ENCODE assay signal across 1 cellular context in genomic region chr17:50036455-50037320, GRCh38.
TF ChIP-seq lines count a peak whose summit lies in the region.

No MANE protein-coding gene starts in this region.

TF ChIP-seq in IMR-90, 13 proteins besides CTCF, POLR2A, EP300 and RAD21:
- no peak for TF ChIP-seq ELK1 (IDR thresholded peaks at IDR 0.05; ENCODE audit: borderline replicate concordance, low read depth, low read length)
- no peak for TF ChIP-seq MXI1 (IDR thresholded peaks at IDR 0.05; ENCODE audit: borderline replicate concordance, low read depth, low read length)
- no peak for TF ChIP-seq MAFK (IDR thresholded peaks at IDR 0.05; ENCODE audit: low read depth, low read length)
- TF ChIP-seq RCOR1 (IDR thresholded peaks at IDR 0.05; ENCODE audit: insufficient replicate concordance, low read length) = no peak
- no peak for TF ChIP-seq FOS (IDR thresholded peaks at IDR 0.05; ENCODE audit: low read depth, low read length)
- TF ChIP-seq SMC3 (IDR thresholded peaks at IDR 0.05; ENCODE audit: low read depth, low read length) = no peak
- TF ChIP-seq RFX5 (IDR thresholded peaks at IDR 0.05; ENCODE audit: low read depth, low read length) = no peak
- TF ChIP-seq NFE2L2 (IDR thresholded peaks at IDR 0.05; ENCODE audit: low read depth, low read length) = no peak
- TF ChIP-seq CHD1 (IDR thresholded peaks at IDR 0.05; ENCODE audit: low read depth, low read length) = no peak
- TF ChIP-seq BHLHE40 (IDR thresholded peaks at IDR 0.05; ENCODE audit: low read depth, low read length) = no peak
- TF ChIP-seq USF2 (IDR thresholded peaks at IDR 0.05; ENCODE audit: low read depth, low read length) = no peak
- no peak for TF ChIP-seq CEBPB (IDR thresholded peaks at IDR 0.05; ENCODE audit: low read depth, low read length)
- TF ChIP-seq MAZ (IDR thresholded peaks at IDR 0.05; ENCODE audit: borderline replicate concordance, low read depth, low read length) = no peak
